Comparison of ENCODE assay signal across 13 cellular contexts in the genomic region with DNA sequence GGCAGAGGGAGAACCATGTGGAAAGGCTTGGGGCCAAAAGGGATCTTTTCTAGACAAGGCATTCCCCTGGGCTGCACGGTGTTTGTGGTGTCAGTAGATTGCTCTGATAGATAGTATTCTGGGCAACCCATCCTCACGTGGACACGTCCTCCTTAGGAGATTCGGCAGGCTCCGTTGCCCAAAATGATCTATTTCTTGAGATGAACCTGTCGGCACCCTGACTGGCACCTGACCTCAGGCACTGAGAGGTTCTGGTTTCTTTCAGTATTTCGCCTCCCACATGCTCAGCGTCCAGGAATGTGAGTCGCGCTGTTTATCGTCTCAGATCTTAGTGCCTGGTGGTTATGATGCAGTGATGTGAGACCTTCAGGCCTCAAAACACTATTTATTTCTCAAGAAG.
DNase-seq lines count a peak whose midpoint lies in the region; ATAC-seq and TF ChIP-seq lines count a peak whose summit lies in the region.
"Had no signal": no experiment of that assay in that cellular context is flagged by ENCODE, and none has a peak within 500 bp of the region (broad histone marks: within the 10 kb centered on the region; RNA-seq: fewer than 3 reads in every experiment).

No MANE protein-coding gene starts in this region.

- no TSS peak for BruUV-seq in Caco-2 (replicated peaks; lab: Mats Ljungman, UMichigan)

- POLR2A ChIA-PET in Caco-2 (lab: Charles Lee): no interaction called here

- ATAC-seq in GM18517 (IDR thresholded peaks at IDR 0.05; ENCODE audit: unreplicated experiment) (no peak), HG03521 (IDR thresholded peaks at IDR 0.05; ENCODE audit: unreplicated experiment) (no peak)
- ATAC-seq: naive thymus-derived CD4-positive, alpha-beta T cell had no signal

- H3K36me3 Mint-ChIP-seq in Caco-2 (ENCODE audit: insufficient read depth, unreplicated experiment): no peaks in the 10 kb centered on the region

- DNase-seq in activated T-cell treated with anti-CD3 and anti-CD28 coated beads for 48 hours (ENCODE audit: low read depth): peak; percentile 41
- DNase-seq in activated T-cell treated with anti-CD3 and anti-CD28 coated beads for 4 hours: no peak
- DNase-seq in M059J (ENCODE audit: low read depth): peak; percentile 90
- peak; percentile 75 for DNase-seq in choroid plexus epithelial cell (ENCODE audit: low read depth)
- peak; percentile 93 for DNase-seq in renal cortical epithelial cell (ENCODE audit: low read depth)
- DNase-seq in Caco-2: no peak
- DNase-seq: naive thymus-derived CD4-positive, alpha-beta T cell; NCI-H524 had no signal

- TF ChIP-seq CTCF in choroid plexus epithelial cell (conservative IDR thresholded peaks at IDR 0.05; ENCODE audit: low read depth, low read length) (no peak), Caco-2 (IDR thresholded peaks at IDR 0.05; ENCODE audit: insufficient read depth in 1 of 2, low read depth in 1 of 2, low read length in 1 of 2, severe bottlenecking in 1 of 2, unreplicated experiment in 1 of 2) (no peak)

- H3K36me3 ChIP-seq in Caco-2 (ENCODE audit: control insufficient read depth, insufficient read depth, low read length): no peaks in the 10 kb centered on the region
- H3K36me3 ChIP-seq: sigmoid colon, SJSA1, vagina had no signal

- intact Hi-C loops in Caco-2 (cut with micrococcal nuclease; ENCODE audit: unreplicated experiment): no loop called here

- H3K27me3 ChIP-seq in Caco-2 (replicated peaks; ENCODE audit: control insufficient read depth, insufficient read depth, low read length): no peaks in the 10 kb centered on the region
- H3K27me3 ChIP-seq: sigmoid colon, SJSA1, vagina had no signal

- H3K4me3 ChIP-seq in choroid plexus epithelial cell (ENCODE audit: low read depth, low read length): no peak overlapping the region
- no peak overlapping the region for H3K4me3 ChIP-seq in Caco-2 (ENCODE audit: low read depth, low read length)
- H3K4me3 ChIP-seq: sigmoid colon, SJSA1, vagina had no signal

- peaks cover 14% of the 10 kb centered on the region for H3K27me3 Mint-ChIP-seq in Caco-2 (ENCODE audit: insufficient read depth, unreplicated experiment)

- CTCF ChIA-PET in Caco-2 (lab: Charles Lee): no interaction called here

- no peak overlapping the region for H3K4me3 Mint-ChIP-seq in Caco-2 (ENCODE audit: unreplicated experiment)
- H3K4me3 Mint-ChIP-seq: naive thymus-derived CD4-positive, alpha-beta T cell had no signal

- peaks cover 10% of the 10 kb centered on the region for H3K4me1 Mint-ChIP-seq in Caco-2 (ENCODE audit: low read depth, unreplicated experiment)

- 0 out of 2 replicates have a peak, but pooled peaks cover 2% of the 10 kb centered on the region for H3K9me3 ChIP-seq in Caco-2
- H3K9me3 ChIP-seq: sigmoid colon, SJSA1, vagina had no signal

- no peaks in the 10 kb centered on the region for H3K4me1 ChIP-seq in Caco-2
- H3K4me1 ChIP-seq: sigmoid colon, vagina had no signal

- no peaks in the 10 kb centered on the region for H3K9me3 Mint-ChIP-seq in Caco-2 (ENCODE audit: unreplicated experiment)

- no peak overlapping the region for H3K27ac Mint-ChIP-seq in Caco-2 (ENCODE audit: unreplicated experiment)
- H3K27ac Mint-ChIP-seq: naive thymus-derived CD4-positive, alpha-beta T cell had no signal

Comparison
In these comparisons a context has a peak if more than half of its experiments do, and no peak if none do; other contexts are left out.
1. DNase-seq: peak in activated T-cell treated with anti-CD3 and anti-CD28 coated beads for 48 hours (single experiment), M059J (single experiment), choroid plexus epithelial cell (single experiment) and renal cortical epithelial cell (single experiment); none in activated T-cell treated with anti-CD3 and anti-CD28 coated beads for 4 hours (single experiment) and Caco-2 (0 of 2).